ENCODE assay signal across 8 cellular contexts in genomic region chr3:156043832-156044633, GRCh38.
DNase-seq lines count a peak whose midpoint lies in the region; ATAC-seq, FAIRE-seq and TF ChIP-seq lines count a peak whose summit lies in the region.
"Not testable (repeated sequence)": the region's sequence is repeated elsewhere in the genome, so short reads cannot be mapped to it uniquely, and the experiment has no call there.

No MANE protein-coding gene starts in this region.

- H3K27me3 Mint-ChIP-seq in H9 (ENCODE audit: low read depth); nephron progenitor cell (ENCODE audit: low read depth, poor library complexity): not testable (repeated sequence)
- peaks cover 16% of the 10 kb centered on the region for H3K27me3 Mint-ChIP-seq in activated CD4-positive, alpha-beta memory T cell treated with anti-CD3 and anti-CD28 coated beads, Interleukin-2, amount 10 ng/mL, durations not matched to agents 7 days and 5 days

- H4K5ac ChIP-seq in H9 (ENCODE audit: insufficient read length, low read depth, low read length) = not testable (repeated sequence)

- H2AFZ ChIP-seq in H9 (ENCODE audit: low read length); PC-3 (ENCODE audit: low read length); K562 (ENCODE audit: low read depth, low read length): not testable (repeated sequence)

- H2BK5ac ChIP-seq in H9 (ENCODE audit: insufficient read length, low read length) = not testable (repeated sequence)

- TF ChIP-seq CTCF in AG10803 (conservative IDR thresholded peaks at IDR 0.05; ENCODE audit: low read length) = peak; percentile 48
- peak; percentile 93 for TF ChIP-seq CTCF in H9 (conservative IDR thresholded peaks at IDR 0.05)
- TF ChIP-seq CTCF in PC-3 (conservative IDR thresholded peaks at IDR 0.05; ENCODE audit: low read depth, low read length) = peak; percentile 75
- TF ChIP-seq CTCF in K562 (IDR thresholded peaks at IDR 0.05 in 2 of 3, conservative IDR thresholded peaks at IDR 0.05 in 1 of 3; ENCODE audit: insufficient read depth in 2 of 3, low read depth in 1 of 3, low read length in 3 of 3) = peak; percentile 58 to 81 (median 61)
- TF ChIP-seq CTCF in nephron progenitor cell (IDR thresholded peaks at IDR 0.05) = peak; percentile 69

- H3K9me1 ChIP-seq in K562 (ENCODE audit: control insufficient read depth, insufficient read depth, low read length) = not testable (repeated sequence)

- not testable (repeated sequence) for H3K56ac ChIP-seq in H9 (ENCODE audit: insufficient read length, low read depth, low read length)

- not testable (repeated sequence) for H3K4ac ChIP-seq in H9 (ENCODE audit: low read depth, low read length)

- not testable (repeated sequence) for H3K79me2 ChIP-seq in H9 (ENCODE audit: insufficient read depth, low read length); PC-3 (ENCODE audit: low read length); K562 (ENCODE audit: control insufficient read depth, insufficient read depth, low read length)

- not testable (repeated sequence) for H3K4me1 ChIP-seq in H9 (ENCODE audit: insufficient read depth, low read length); PC-3 (ENCODE audit: insufficient read depth, low read length); K562 (replicated peaks in 1 of 2; ENCODE audit: control insufficient read depth in 2 of 2, insufficient read depth in 2 of 2, low read length in 2 of 2)

- not testable (repeated sequence) for H3K9ac ChIP-seq in H9 (ENCODE audit: extremely low read depth, insufficient read length, low read length); PC-3 (ENCODE audit: low read length); K562 (ENCODE audit: insufficient read depth in 1 of 2, low read depth in 2 of 2, low read length in 2 of 2)

- not testable (repeated sequence) for H3K9me3 Mint-ChIP-seq in H9; activated CD4-positive, alpha-beta memory T cell treated with anti-CD3 and anti-CD28 coated beads, Interleukin-2, amount 10 ng/mL, durations not matched to agents 7 days and 5 days; nephron progenitor cell

- not testable (repeated sequence) for H3K23ac ChIP-seq in H9 (ENCODE audit: insufficient read length, low read depth, low read length)

- POLR2A ChIA-PET in PC-3 (lab: Charles Lee; ENCODE audit: unreplicated experiment) (interaction anchor here (0.7 kb wide), 1 partner anchor 1157 kb away, joined by 18 read pairs; no protein-coding TSS in a partner anchor), K562 (lab: Yijun Ruan, JAX) (interaction anchor here (0.6 to 0.9 kb wide), 3 partner anchors 13 to 243 kb away, joined by 3 to 5 read pairs (median 4); no protein-coding TSS in a partner anchor)
- POLR2A ChIA-PET in activated CD4-positive, alpha-beta memory T cell treated with anti-CD3 and anti-CD28 coated beads, Interleukin-2, amount 10 ng/mL, durations not matched to agents 7 days and 5 days (lab: Charles Lee) = not testable (repeated sequence)

- not testable (repeated sequence) for H4K8ac ChIP-seq in H9 (replicated peaks; ENCODE audit: insufficient read length, low read depth, low read length)

- no CpG with 5 or more reads among the region's 17 CpGs for WGBS in H9 (ENCODE audit: extremely low coverage, insufficient read length, low lambda C conversion rate)
- WGBS in K562 (ENCODE audit: insufficient coverage, low coverage, missing lambda C conversion rate) = 0% methylated on average over 17 of the region's 17 CpGs

- not testable (repeated sequence) for H3K27ac ChIP-seq in H9 (ENCODE audit: insufficient read length, low read depth, low read length); PC-3 (ENCODE audit: low read length); K562 (ENCODE audit: extremely low read depth, low read depth, low read length)

- H3K9me2 ChIP-seq in PC-3 (replicated peaks; ENCODE audit: low read length) = not testable (repeated sequence)

- H3K23me2 ChIP-seq in H9 (ENCODE audit: insufficient read length, low read depth, low read length, poor library complexity, severe bottlenecking) = not testable (repeated sequence)

- not testable (repeated sequence) for TF ChIP-seq EP300 in K562 (IDR thresholded peaks at IDR 0.05; ENCODE audit: low read length)

- H3K4me3 Mint-ChIP-seq in H9; activated CD4-positive, alpha-beta memory T cell treated with anti-CD3 and anti-CD28 coated beads, Interleukin-2, amount 10 ng/mL, durations not matched to agents 7 days and 5 days; nephron progenitor cell: not testable (repeated sequence)

- H3K36me3 ChIP-seq in PC-3 (ENCODE audit: low read depth, low read length); K562 (ENCODE audit: control insufficient read depth, insufficient read depth, low read length): not testable (repeated sequence)

- not testable (repeated sequence) for H2BK12ac ChIP-seq in H9 (ENCODE audit: insufficient read length, low read depth, low read length)

- H3K36me3 Mint-ChIP-seq in H9 (ENCODE audit: insufficient read depth in 1 of 3, low read depth in 3 of 3); activated CD4-positive, alpha-beta memory T cell treated with anti-CD3 and anti-CD28 coated beads, Interleukin-2, amount 10 ng/mL, durations not matched to agents 7 days and 5 days (ENCODE audit: low read depth); nephron progenitor cell (ENCODE audit: low read depth): not testable (repeated sequence)

- intact Hi-C loops in PC-3 (cut with micrococcal nuclease); Right ventricle myocardium inferior (cut with DNase I): not testable (repeated sequence)
- intact Hi-C loops in K562 (cut with micrococcal nuclease) = loop anchor here (5.0 to 10.0 kb wide), 5 partner anchors 47 to 1041 kb away; no protein-coding TSS in a partner anchor

- not testable (repeated sequence) for H3K27me3 ChIP-seq in H9 (ENCODE audit: insufficient read depth, low read length); PC-3 (ENCODE audit: low read length)
- H3K27me3 ChIP-seq in K562 (ENCODE audit: control insufficient read depth in 2 of 2, insufficient read depth in 2 of 2, low read length in 2 of 2) = peaks cover 0 to 18% of the 10 kb centered on the region in 2 experiments; a peak in 2 of 5 replicates

- not testable (repeated sequence) for H2BK15ac ChIP-seq in H9 (ENCODE audit: low read depth, low read length)

- H3K9me3 ChIP-seq in H9 (ENCODE audit: control insufficient read depth, low read depth, low read length); PC-3 (ENCODE audit: low read length); K562 (replicated peaks; ENCODE audit: control insufficient read depth, insufficient read depth, low read depth, low read length): not testable (repeated sequence)

- peak; percentile 89 for FAIRE-seq in K562 (lab: Jason Lieb, UNC)

- H3T11ph ChIP-seq in H9 (ENCODE audit: low read length) = not testable (repeated sequence)

- DNase-seq in AG10803 (ENCODE audit: low read depth) (peak; percentile 6), H9 (peak; percentile 64), PC-3 (peak; percentile 51), K562 (ENCODE audit: extremely low read depth in 1 of 4, low spot score in 3 of 4) (peak in 3 of 4 experiments; percentile 17 to 32 (median 20)), Right ventricle myocardium inferior (ENCODE audit: missing footprints) (peak; percentile 68), nephron progenitor cell (peak; percentile 72)
- peak; percentile 52 for DNase-seq in activated CD4-positive, alpha-beta memory T cell treated with anti-CD3 and anti-CD28 coated beads, Interleukin-2, amount 10 ng/mL, durations not matched to agents 7 days and 5 days
- peak; percentile 16 for DNase-seq in stimulated activated CD8-positive, alpha-beta memory T cell treated with anti-CD3 and anti-CD28 coated beads, Interleukin-15, amount 100 ng/mL, for 1 hour (ENCODE audit: low read depth)

- not testable (repeated sequence) for H3K79me1 ChIP-seq in H9 (ENCODE audit: insufficient read depth, low read depth, low read length, poor library complexity, severe bottlenecking)

- BruUV-seq in PC-3 (replicated peaks; lab: Mats Ljungman, UMichigan); K562 (replicated peaks; lab: Mats Ljungman, UMichigan): not testable (repeated sequence)

- not testable (repeated sequence) for H3K18ac ChIP-seq in H9 (ENCODE audit: insufficient read length, low read depth, low read length)

- H4K20me1 ChIP-seq in H9 (ENCODE audit: control insufficient read depth, insufficient read depth, insufficient read length); PC-3 (ENCODE audit: low read length); K562 (replicated peaks; ENCODE audit: control insufficient read depth, insufficient read depth, low read length): not testable (repeated sequence)

- TF ChIP-seq POLR2A in K562 (conservative IDR thresholded peaks at IDR 0.05) = not testable (repeated sequence)

- not testable (repeated sequence) for H3K4me2 ChIP-seq in H9 (ENCODE audit: insufficient read depth, insufficient read length, low read length); PC-3 (ENCODE audit: low read length)
- 0 out of 2 replicates have a peak overlapping the region, but pooled peaks have one; percentile 3 for H3K4me2 ChIP-seq in K562 (ENCODE audit: insufficient read depth, low read length)

- not testable (repeated sequence) for H3F3A ChIP-seq in PC-3 (ENCODE audit: low read length, unreplicated experiment)

- not testable (repeated sequence) for H2AK5ac ChIP-seq in H9 (ENCODE audit: insufficient read length, low read length)

- H4K91ac ChIP-seq in H9 (ENCODE audit: insufficient read length, low read depth, low read length) = not testable (repeated sequence)

- not testable (repeated sequence) for H2BK20ac ChIP-seq in H9 (ENCODE audit: low read depth, low read length, poor library complexity, severe bottlenecking)

- not testable (repeated sequence) for H3K14ac ChIP-seq in H9 (ENCODE audit: insufficient read depth, low read length)

- TF ChIP-seq RAD21 in K562 (CRISPR knock-in tag; conservative IDR thresholded peaks at IDR 0.05 in 1 of 2, IDR thresholded peaks at IDR 0.05 in 1 of 2) = peak; percentile 64 to 72

- not testable (repeated sequence) for H3K27ac Mint-ChIP-seq in H9; activated CD4-positive, alpha-beta memory T cell treated with anti-CD3 and anti-CD28 coated beads, Interleukin-2, amount 10 ng/mL, durations not matched to agents 7 days and 5 days; nephron progenitor cell

- H3K4me1 Mint-ChIP-seq in H9 (peaks cover 18 to 20% of the 10 kb centered on the region in 2 experiments), nephron progenitor cell (peaks cover 19% of the 10 kb centered on the region)
- not testable (repeated sequence) for H3K4me1 Mint-ChIP-seq in activated CD4-positive, alpha-beta memory T cell treated with anti-CD3 and anti-CD28 coated beads, Interleukin-2, amount 10 ng/mL, durations not matched to agents 7 days and 5 days

- in situ Hi-C loops in K562 (cut with MboI) = not testable (repeated sequence)

- not testable (repeated sequence) for H3K4me3 ChIP-seq in AG10803 (ENCODE audit: low read length); PC-3 (ENCODE audit: low read length); K562

- ATAC-seq in PC-3 (peak; percentile 13; the same call in 1 of the 2 replicates), K562 (peak; percentile 76)
- not testable (repeated sequence) for ATAC-seq in Right ventricle myocardium inferior

- H2BK120ac ChIP-seq in H9 (ENCODE audit: low read depth, low read length, poor library complexity, severe bottlenecking) = not testable (repeated sequence)

- CTCF ChIA-PET in PC-3 (lab: Charles Lee) = interaction anchor here (0.6 to 1.1 kb wide), 11 partner anchors 9 to 1489 kb away, joined by 3 to 9 read pairs (median 4); no protein-coding TSS in a partner anchor
- CTCF ChIA-PET in activated CD4-positive, alpha-beta memory T cell treated with anti-CD3 and anti-CD28 coated beads, Interleukin-2, amount 10 ng/mL, durations not matched to agents 7 days and 5 days (lab: Charles Lee) = interaction anchor here (0.6 to 1.6 kb wide), 25 partner anchors 12 to 1884 kb away, joined by 3 to 12 read pairs (median 3); partner anchors contain the start of gene C3orf33
- CTCF ChIA-PET in K562 (lab: Yijun Ruan, JAX; ENCODE audit: low intra/inter-chr PET ratio) = not testable (repeated sequence)

Comparison
In these comparisons a context has a peak if more than half of its experiments do, and no peak if none do; other contexts are left out.
1. DNase-seq: peak in every context shown above with its lines; median percentile 72 in nephron progenitor cell; 68 in Right ventricle myocardium inferior; 64 in H9; 52 in activated CD4-positive, alpha-beta memory T cell treated with anti-CD3 and anti-CD28 coated beads, Interleukin-2, amount 10 ng/mL, durations not matched to agents 7 days and 5 days; 51 in PC-3; 20 in K562; 16 in stimulated activated CD8-positive, alpha-beta memory T cell treated with anti-CD3 and anti-CD28 coated beads, Interleukin-15, amount 100 ng/mL, for 1 hour; 6 in AG10803.